Comparison of ENCODE assay signal across 24 cellular contexts in the genomic region with DNA sequence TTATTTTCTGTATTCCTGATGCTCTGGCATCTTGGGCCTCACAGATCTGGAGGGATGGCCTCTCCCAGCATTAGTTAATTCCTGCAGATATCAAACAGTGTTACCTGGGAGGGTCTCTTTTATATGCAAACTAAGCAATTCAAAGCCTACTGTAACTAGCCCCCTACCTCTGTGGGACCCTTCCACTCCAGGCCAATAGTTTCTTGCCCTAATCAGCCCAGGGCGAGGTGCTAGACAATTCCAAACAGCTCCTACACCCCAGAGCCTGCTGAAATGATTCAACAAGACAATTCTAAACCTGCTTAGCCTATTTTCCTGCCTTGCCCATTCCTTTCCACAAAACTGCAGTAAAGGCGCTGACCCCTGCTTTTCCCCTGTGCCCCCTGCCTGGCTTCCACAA.
"Had no signal": no experiment of that assay in that cellular context is flagged by ENCODE, and none has a peak within 500 bp of the region (broad histone marks: within the 10 kb centered on the region; RNA-seq: fewer than 3 reads in every experiment).

No MANE protein-coding gene starts in this region.

- H3K27me3 Mint-ChIP-seq: activated B cell treated with CpG ODN at 0.5 μM for 24 hours; activated CD4-positive, alpha-beta T cell treated with anti-CD3 and anti-CD28 coated beads for 36 hours; stimulated activated naive CD8-positive, alpha-beta T cell treated with anti-CD3 and anti-CD28 coated beads, Interleukin-15, amount 100 ng/mL, for 72 hours had no signal

- H3K27me3 ChIP-seq: heart right ventricle, pancreas, right atrium auricular region, spleen, tibial artery had no signal

- H3K27ac Mint-ChIP-seq: activated B cell treated with CpG ODN at 0.5 μM for 24 hours; activated CD4-positive, alpha-beta T cell treated with anti-CD3 and anti-CD28 coated beads for 36 hours; activated naive CD4-positive, alpha-beta T cell treated with anti-CD3 and anti-CD28 coated beads for 36 hours; activated T-cell treated with anti-CD3 and anti-CD28 coated beads, Interleukin-2, amount 50 U/mL, for 72 hours; immature natural killer cell; natural killer cell; stimulated activated naive CD8-positive, alpha-beta T cell treated with anti-CD3 and anti-CD28 coated beads, Interleukin-15, amount 100 ng/mL, for 72 hours had no signal

- H3K4me1 Mint-ChIP-seq: activated B cell treated with CpG ODN at 0.5 μM for 24 hours; activated CD4-positive, alpha-beta T cell treated with anti-CD3 and anti-CD28 coated beads for 36 hours; immature natural killer cell; natural killer cell; stimulated activated naive CD8-positive, alpha-beta T cell treated with anti-CD3 and anti-CD28 coated beads, Interleukin-15, amount 100 ng/mL, for 72 hours had no signal

- H3K4me3 Mint-ChIP-seq: activated B cell treated with CpG ODN at 0.5 μM for 24 hours; activated CD4-positive, alpha-beta T cell treated with anti-CD3 and anti-CD28 coated beads for 36 hours; activated naive CD4-positive, alpha-beta T cell treated with anti-CD3 and anti-CD28 coated beads for 36 hours; activated T-cell treated with anti-CD3 and anti-CD28 coated beads, Interleukin-2, amount 50 U/mL, for 72 hours; immature natural killer cell; natural killer cell; stimulated activated naive CD8-positive, alpha-beta T cell treated with anti-CD3 and anti-CD28 coated beads, Interleukin-15, amount 100 ng/mL, for 72 hours had no signal

- ATAC-seq: activated CD4-positive, alpha-beta T cell treated with anti-CD3 and anti-CD28 coated beads for 36 hours; activated T-cell treated with anti-CD3 and anti-CD28 coated beads, Interleukin-2, amount 50 U/mL, for 72 hours; left lobe of liver; lower lobe of right lung; natural killer cell; pancreas; psoas muscle had no signal

- H3K4me3 ChIP-seq: heart right ventricle, lower lobe of right lung, pancreas, psoas muscle, right atrium auricular region, spleen, tibial artery had no signal

- H3K36me3 ChIP-seq: heart right ventricle, lower lobe of right lung, pancreas, right atrium auricular region, spleen, tibial artery had no signal

- H3K4me1 ChIP-seq: lower lobe of right lung, pancreas, psoas muscle, spleen, tibial artery had no signal

- DNase-seq: activated B cell treated with CpG ODN at 0.5 μM for 24 hours; activated CD4-positive, alpha-beta T cell treated with anti-CD3 and anti-CD28 coated beads for 36 hours; activated CD4-positive, alpha-beta T cell treated with anti-CD3 and anti-CD28 coated beads, Interleukin-2, amount 50 U/mL, for 48 hours; activated effector memory CD4-positive, alpha-beta T cell treated with Interleukin-2 at 50 U/mL for 16 hours; activated naive CD4-positive, alpha-beta T cell treated with anti-CD3 and anti-CD28 coated beads for 36 hours; activated T-cell treated with anti-CD3 and anti-CD28 coated beads, Interleukin-2, amount 50 U/mL, for 72 hours; amygdala; erythroblast; foreskin fibroblast; heart right ventricle; immature natural killer cell; lower lobe of right lung; midbrain; natural killer cell; pancreas; psoas muscle; spleen; stimulated activated CD4-positive, alpha-beta T cell treated with anti-CD3 and anti-CD28 coated beads, Interleukin-4, amount 100 ng/mL, for 4 hours; stimulated activated naive CD8-positive, alpha-beta T cell treated with anti-CD3 and anti-CD28 coated beads, Interleukin-15, amount 100 ng/mL, for 72 hours; T-helper 1 cell; T-helper 9 cell; tibial artery had no signal

- H3K9me3 Mint-ChIP-seq: activated naive CD4-positive, alpha-beta T cell treated with anti-CD3 and anti-CD28 coated beads for 36 hours; activated T-cell treated with anti-CD3 and anti-CD28 coated beads, Interleukin-2, amount 50 U/mL, for 72 hours; stimulated activated naive CD8-positive, alpha-beta T cell treated with anti-CD3 and anti-CD28 coated beads, Interleukin-15, amount 100 ng/mL, for 72 hours had no signal

- H3K9me3 ChIP-seq: lower lobe of right lung, pancreas, psoas muscle, right atrium auricular region, spleen, tibial artery had no signal

- H3K36me3 Mint-ChIP-seq: immature natural killer cell, natural killer cell had no signal

- H3K27ac ChIP-seq: heart right ventricle, lower lobe of right lung, pancreas, psoas muscle, right atrium auricular region, spleen, tibial artery had no signal
